ENCODE assay signal across 1 cellular context in the genomic region with DNA sequence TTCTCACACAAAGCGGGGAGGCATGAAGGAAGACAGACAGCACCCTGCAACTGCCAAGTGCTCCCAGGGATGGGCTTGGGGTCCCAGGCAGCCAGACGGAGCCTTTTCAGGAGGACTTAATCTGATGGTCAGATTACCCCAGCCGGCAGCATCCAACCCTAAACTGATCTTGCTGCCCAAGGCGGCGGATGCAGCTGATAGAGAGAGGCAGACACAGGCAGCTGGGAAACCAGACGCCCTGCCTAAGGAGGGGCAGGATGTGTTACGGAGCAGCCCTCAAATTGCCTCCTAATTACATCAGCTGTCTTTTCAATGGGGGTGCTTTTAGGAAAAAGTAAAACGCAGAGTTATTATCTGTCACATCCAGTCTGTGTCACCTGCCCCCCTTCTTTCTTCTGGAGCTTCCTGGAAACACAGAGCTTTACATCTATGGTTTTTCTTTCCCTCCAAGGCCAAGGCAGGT.
TF ChIP-seq lines count a peak whose summit lies in the region.

No MANE protein-coding gene starts in this region.

TF ChIP-seq in K562, 482 proteins besides CTCF, POLR2A, EP300 and RAD21 (continued from another document and continues in another):
- TF ChIP-seq, protein P1, sequence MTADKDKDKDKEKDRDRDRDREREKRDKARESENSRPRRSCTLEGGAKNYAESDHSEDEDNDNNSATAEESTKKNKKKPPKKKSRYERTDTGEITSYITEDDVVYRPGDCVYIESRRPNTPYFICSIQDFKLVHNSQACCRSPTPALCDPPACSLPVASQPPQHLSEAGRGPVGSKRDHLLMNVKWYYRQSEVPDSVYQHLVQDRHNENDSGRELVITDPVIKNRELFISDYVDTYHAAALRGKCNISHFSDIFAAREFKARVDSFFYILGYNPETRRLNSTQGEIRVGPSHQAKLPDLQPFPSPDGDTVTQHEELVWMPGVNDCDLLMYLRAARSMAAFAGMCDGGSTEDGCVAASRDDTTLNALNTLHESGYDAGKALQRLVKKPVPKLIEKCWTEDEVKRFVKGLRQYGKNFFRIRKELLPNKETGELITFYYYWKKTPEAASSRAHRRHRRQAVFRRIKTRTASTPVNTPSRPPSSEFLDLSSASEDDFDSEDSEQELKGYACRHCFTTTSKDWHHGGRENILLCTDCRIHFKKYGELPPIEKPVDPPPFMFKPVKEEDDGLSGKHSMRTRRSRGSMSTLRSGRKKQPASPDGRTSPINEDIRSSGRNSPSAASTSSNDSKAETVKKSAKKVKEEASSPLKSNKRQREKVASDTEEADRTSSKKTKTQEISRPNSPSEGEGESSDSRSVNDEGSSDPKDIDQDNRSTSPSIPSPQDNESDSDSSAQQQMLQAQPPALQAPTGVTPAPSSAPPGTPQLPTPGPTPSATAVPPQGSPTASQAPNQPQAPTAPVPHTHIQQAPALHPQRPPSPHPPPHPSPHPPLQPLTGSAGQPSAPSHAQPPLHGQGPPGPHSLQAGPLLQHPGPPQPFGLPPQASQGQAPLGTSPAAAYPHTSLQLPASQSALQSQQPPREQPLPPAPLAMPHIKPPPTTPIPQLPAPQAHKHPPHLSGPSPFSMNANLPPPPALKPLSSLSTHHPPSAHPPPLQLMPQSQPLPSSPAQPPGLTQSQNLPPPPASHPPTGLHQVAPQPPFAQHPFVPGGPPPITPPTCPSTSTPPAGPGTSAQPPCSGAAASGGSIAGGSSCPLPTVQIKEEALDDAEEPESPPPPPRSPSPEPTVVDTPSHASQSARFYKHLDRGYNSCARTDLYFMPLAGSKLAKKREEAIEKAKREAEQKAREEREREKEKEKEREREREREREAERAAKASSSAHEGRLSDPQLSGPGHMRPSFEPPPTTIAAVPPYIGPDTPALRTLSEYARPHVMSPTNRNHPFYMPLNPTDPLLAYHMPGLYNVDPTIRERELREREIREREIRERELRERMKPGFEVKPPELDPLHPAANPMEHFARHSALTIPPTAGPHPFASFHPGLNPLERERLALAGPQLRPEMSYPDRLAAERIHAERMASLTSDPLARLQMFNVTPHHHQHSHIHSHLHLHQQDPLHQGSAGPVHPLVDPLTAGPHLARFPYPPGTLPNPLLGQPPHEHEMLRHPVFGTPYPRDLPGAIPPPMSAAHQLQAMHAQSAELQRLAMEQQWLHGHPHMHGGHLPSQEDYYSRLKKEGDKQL (CRISPR knock-in tag; IDR thresholded peaks at IDR 0.05; ENCODE audit: borderline replicate concordance), result no peak
- TF ChIP-seq, protein P2, sequence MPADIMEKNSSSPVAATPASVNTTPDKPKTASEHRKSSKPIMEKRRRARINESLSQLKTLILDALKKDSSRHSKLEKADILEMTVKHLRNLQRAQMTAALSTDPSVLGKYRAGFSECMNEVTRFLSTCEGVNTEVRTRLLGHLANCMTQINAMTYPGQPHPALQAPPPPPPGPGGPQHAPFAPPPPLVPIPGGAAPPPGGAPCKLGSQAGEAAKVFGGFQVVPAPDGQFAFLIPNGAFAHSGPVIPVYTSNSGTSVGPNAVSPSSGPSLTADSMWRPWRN (IDR thresholded peaks at IDR 0.05; ENCODE audit: low read depth), result no peak
- TF ChIP-seq SIRT6 (IDR thresholded peaks at IDR 0.05; ENCODE audit: low read depth, low read length) (no peak), ATF1 (CRISPR knock-in tag; IDR thresholded peaks at IDR 0.05) (no peak), ATF1 (tag; IDR thresholded peaks at IDR 0.05) (peak; percentile 56), RUNX1 (IDR thresholded peaks at IDR 0.05; ENCODE audit: low read depth) (no peak), POLR2G (IDR thresholded peaks at IDR 0.05; ENCODE audit: low read depth, low read length) (peak; percentile 42; the same call in 1 of the 2 replicates), FOXA1 (IDR thresholded peaks at IDR 0.05; ENCODE audit: borderline replicate concordance) (no peak), NR2C2 (CRISPR knock-in tag; IDR thresholded peaks at IDR 0.05) (no peak), NR2C2 (tag; IDR thresholded peaks at IDR 0.05) (peak; percentile 43; the same call in 1 of the 2 replicates), TAF7 (tag; IDR thresholded peaks at IDR 0.05) (no peak), ZNF699 (CRISPR knock-in tag; IDR thresholded peaks at IDR 0.05; ENCODE audit: insufficient replicate concordance) (no peak), GTF2F1 (IDR thresholded peaks at IDR 0.05; ENCODE audit: low read depth, low read length) (no peak), KLF6 (CRISPR knock-in tag; IDR thresholded peaks at IDR 0.05; ENCODE audit: borderline replicate concordance) (0 out of 2 replicates have a peak, but pooled peaks have one; percentile 11), SMAD3 (CRISPR knock-in tag; conservative IDR thresholded peaks at IDR 0.05) (0 out of 2 replicates have a peak, but pooled peaks have one; percentile 13), NR1H2 (CRISPR knock-in tag; IDR thresholded peaks at IDR 0.05) (no peak), BHLHE40 (IDR thresholded peaks at IDR 0.05; ENCODE audit: low read length) (no peak), XRCC4 (IDR thresholded peaks at IDR 0.05; ENCODE audit: extremely low read depth, insufficient read depth, insufficient read length) (no peak), RCOR1 (IDR thresholded peaks at IDR 0.05; ENCODE audit: borderline replicate concordance in 1 of 2, low read depth in 2 of 2, low read length in 2 of 2) (peak in 1 of 2 experiments; percentile 81; a peak in 1 of 4 replicates), ZNF431 (CRISPR knock-in tag; IDR thresholded peaks at IDR 0.05) (no peak), DNMT1 (IDR thresholded peaks at IDR 0.05) (no peak), RNF2 (IDR thresholded peaks at IDR 0.05) (peak; percentile 80; the same call in 1 of the 2 replicates), SETDB1 (IDR thresholded peaks at IDR 0.05; ENCODE audit: low read length) (no peak), ZBTB17 (CRISPR knock-in tag; IDR thresholded peaks at IDR 0.05) (peak; percentile 62; the same call in 1 of the 2 replicates), E2F3 (CRISPR knock-in tag; IDR thresholded peaks at IDR 0.05) (no peak), ZNF146 (CRISPR knock-in tag; IDR thresholded peaks at IDR 0.05; ENCODE audit: unreplicated experiment) (no peak), TBL1XR1 (IDR thresholded peaks at IDR 0.05; ENCODE audit: low read length in 2 of 2) (peak in 1 of 2 experiments; percentile 38; a peak in 1 of 4 replicates), WHSC1 (IDR thresholded peaks at IDR 0.05; ENCODE audit: low read length) (no peak), YBX1 (IDR thresholded peaks at IDR 0.05) (no peak), HEY1 (CRISPR knock-in tag; IDR thresholded peaks at IDR 0.05; ENCODE audit: borderline replicate concordance) (0 out of 2 replicates have a peak, but pooled peaks have one; percentile 33), MTF1 (CRISPR knock-in tag; IDR thresholded peaks at IDR 0.05; ENCODE audit: borderline replicate concordance) (no peak), ZNF644 (tag; IDR thresholded peaks at IDR 0.05; ENCODE audit: low read depth) (0 out of 2 replicates have a peak, but pooled peaks have one; percentile 22), ZNF23 (CRISPR knock-in tag; IDR thresholded peaks at IDR 0.05) (no peak), ILK (tag; IDR thresholded peaks at IDR 0.05; ENCODE audit: borderline replicate concordance, low read depth) (no peak), KAT7 (CRISPR knock-in tag; IDR thresholded peaks at IDR 0.05; ENCODE audit: borderline replicate concordance) (no peak), TEAD1 (CRISPR knock-in tag; IDR thresholded peaks at IDR 0.05) (0 out of 4 replicates have a peak, but pooled peaks of 1 of the 2 experiments have one; percentile 47), CTBP1 (IDR thresholded peaks at IDR 0.05; ENCODE audit: borderline replicate concordance) (peak; percentile 85), ZNF140 (CRISPR knock-in tag; IDR thresholded peaks at IDR 0.05) (no peak), FOS (IDR thresholded peaks at IDR 0.05; ENCODE audit: extremely low read depth, insufficient read length) (no peak), MIER1 (IDR thresholded peaks at IDR 0.05; ENCODE audit: low read depth) (no peak), ZNF589 (CRISPR knock-in tag; IDR thresholded peaks at IDR 0.05; ENCODE audit: low read depth) (peak; percentile 90)
- TF ChIP-seq, protein P3, sequence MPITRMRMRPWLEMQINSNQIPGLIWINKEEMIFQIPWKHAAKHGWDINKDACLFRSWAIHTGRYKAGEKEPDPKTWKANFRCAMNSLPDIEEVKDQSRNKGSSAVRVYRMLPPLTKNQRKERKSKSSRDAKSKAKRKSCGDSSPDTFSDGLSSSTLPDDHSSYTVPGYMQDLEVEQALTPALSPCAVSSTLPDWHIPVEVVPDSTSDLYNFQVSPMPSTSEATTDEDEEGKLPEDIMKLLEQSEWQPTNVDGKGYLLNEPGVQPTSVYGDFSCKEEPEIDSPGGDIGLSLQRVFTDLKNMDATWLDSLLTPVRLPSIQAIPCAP (CRISPR knock-in tag; IDR thresholded peaks at IDR 0.05; ENCODE audit: borderline replicate concordance), result no peak
- TF ChIP-seq, protein P4, sequence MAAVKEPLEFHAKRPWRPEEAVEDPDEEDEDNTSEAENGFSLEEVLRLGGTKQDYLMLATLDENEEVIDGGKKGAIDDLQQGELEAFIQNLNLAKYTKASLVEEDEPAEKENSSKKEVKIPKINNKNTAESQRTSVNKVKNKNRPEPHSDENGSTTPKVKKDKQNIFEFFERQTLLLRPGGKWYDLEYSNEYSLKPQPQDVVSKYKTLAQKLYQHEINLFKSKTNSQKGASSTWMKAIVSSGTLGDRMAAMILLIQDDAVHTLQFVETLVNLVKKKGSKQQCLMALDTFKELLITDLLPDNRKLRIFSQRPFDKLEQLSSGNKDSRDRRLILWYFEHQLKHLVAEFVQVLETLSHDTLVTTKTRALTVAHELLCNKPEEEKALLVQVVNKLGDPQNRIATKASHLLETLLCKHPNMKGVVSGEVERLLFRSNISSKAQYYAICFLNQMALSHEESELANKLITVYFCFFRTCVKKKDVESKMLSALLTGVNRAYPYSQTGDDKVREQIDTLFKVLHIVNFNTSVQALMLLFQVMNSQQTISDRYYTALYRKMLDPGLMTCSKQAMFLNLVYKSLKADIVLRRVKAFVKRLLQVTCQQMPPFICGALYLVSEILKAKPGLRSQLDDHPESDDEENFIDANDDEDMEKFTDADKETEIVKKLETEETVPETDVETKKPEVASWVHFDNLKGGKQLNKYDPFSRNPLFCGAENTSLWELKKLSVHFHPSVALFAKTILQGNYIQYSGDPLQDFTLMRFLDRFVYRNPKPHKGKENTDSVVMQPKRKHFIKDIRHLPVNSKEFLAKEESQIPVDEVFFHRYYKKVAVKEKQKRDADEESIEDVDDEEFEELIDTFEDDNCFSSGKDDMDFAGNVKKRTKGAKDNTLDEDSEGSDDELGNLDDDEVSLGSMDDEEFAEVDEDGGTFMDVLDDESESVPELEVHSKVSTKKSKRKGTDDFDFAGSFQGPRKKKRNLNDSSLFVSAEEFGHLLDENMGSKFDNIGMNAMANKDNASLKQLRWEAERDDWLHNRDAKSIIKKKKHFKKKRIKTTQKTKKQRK (IDR thresholded peaks at IDR 0.05; ENCODE audit: borderline replicate concordance, low read depth, low read length), result no peak
- TF ChIP-seq, protein P5, sequence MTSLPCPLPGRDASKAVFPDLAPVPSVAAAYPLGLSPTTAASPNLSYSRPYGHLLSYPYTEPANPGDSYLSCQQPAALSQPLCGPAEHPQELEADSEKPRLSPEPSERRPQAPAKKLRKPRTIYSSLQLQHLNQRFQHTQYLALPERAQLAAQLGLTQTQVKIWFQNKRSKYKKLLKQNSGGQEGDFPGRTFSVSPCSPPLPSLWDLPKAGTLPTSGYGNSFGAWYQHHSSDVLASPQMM (CRISPR knock-in tag; IDR thresholded peaks at IDR 0.05), result no peak
- TF ChIP-seq, protein P6, sequence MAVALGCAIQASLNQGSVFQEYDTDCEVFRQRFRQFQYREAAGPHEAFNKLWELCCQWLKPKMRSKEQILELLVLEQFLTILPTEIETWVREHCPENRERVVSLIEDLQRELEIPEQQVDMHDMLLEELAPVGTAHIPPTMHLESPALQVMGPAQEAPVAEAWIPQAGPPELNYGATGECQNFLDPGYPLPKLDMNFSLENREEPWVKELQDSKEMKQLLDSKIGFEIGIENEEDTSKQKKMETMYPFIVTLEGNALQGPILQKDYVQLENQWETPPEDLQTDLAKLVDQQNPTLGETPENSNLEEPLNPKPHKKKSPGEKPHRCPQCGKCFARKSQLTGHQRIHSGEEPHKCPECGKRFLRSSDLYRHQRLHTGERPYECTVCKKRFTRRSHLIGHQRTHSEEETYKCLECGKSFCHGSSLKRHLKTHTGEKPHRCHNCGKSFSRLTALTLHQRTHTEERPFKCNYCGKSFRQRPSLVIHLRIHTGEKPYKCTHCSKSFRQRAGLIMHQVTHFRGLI (CRISPR knock-in tag; IDR thresholded peaks at IDR 0.05), result no peak
- TF ChIP-seq, protein P7, sequence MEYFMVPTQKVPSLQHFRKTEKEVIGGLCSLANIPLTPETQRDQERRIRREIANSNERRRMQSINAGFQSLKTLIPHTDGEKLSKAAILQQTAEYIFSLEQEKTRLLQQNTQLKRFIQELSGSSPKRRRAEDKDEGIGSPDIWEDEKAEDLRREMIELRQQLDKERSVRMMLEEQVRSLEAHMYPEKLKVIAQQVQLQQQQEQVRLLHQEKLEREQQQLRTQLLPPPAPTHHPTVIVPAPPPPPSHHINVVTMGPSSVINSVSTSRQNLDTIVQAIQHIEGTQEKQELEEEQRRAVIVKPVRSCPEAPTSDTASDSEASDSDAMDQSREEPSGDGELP (CRISPR knock-in tag; IDR thresholded peaks at IDR 0.05; ENCODE audit: borderline replicate concordance), result peak; percentile 60; the same call in 1 of the 2 replicates
